11 cellular contexts compared by ENCODE assay signal in genomic region chr11:15629690-15630321, GRCh38.
DNase-seq lines count a peak whose midpoint lies in the region; ATAC-seq, FAIRE-seq and TF ChIP-seq lines count a peak whose summit lies in the region.
"Had no signal": no experiment of that assay in that cellular context is flagged by ENCODE, and none has a peak within 500 bp of the region (broad histone marks: within the 10 kb centered on the region; RNA-seq: fewer than 3 reads in every experiment).

No MANE protein-coding gene starts in this region.

- no peak overlapping the region for H3K27ac ChIP-seq in small intestine (ENCODE audit: low read depth in 1 of 2, low read length in 1 of 2)
- H3K27ac ChIP-seq: thoracic aorta had no signal

- no peaks in the 10 kb centered on the region for H3K36me3 ChIP-seq in small intestine (ENCODE audit: control insufficient read depth in 2 of 2, insufficient read depth in 2 of 2, low read length in 2 of 2)
- H3K36me3 ChIP-seq: thoracic aorta had no signal

- WGBS in small intestine, 3 donors: 39 to 51% (median 46%) methylated on average over 6 of the region's 6 CpGs
- 69 to 72% methylated on average over 6 of the region's 6 CpGs for WGBS in lower leg skin, 2 donors

- no peaks in the 10 kb centered on the region for H3K9me3 Mint-ChIP-seq in stimulated activated memory B cell treated with anti-CD40 and anti-IgM and Interleukin-4, amounts not matched to agents 10 μg/mL and 1 μg/mL and 100 μg/mL, for 72 hours

- intact Hi-C loops in lower leg skin (cut with DNase I; ENCODE audit: low total_unique reads): no loop called here

- FAIRE-seq in small intestine (lab: Jason Lieb, UNC): no peak

- H3K4me3 Mint-ChIP-seq in stimulated activated memory B cell treated with anti-CD40 and anti-IgM and Interleukin-4, amounts not matched to agents 10 μg/mL and 1 μg/mL and 100 μg/mL, for 72 hours: no peak overlapping the region

- TF ChIP-seq CTCF in epithelial cell of esophagus (IDR thresholded peaks at IDR 0.05; ENCODE audit: insufficient read depth, low read depth, low read length, missing control alignments) (peak; percentile 38), lower leg skin (IDR thresholded peaks at IDR 0.05) (no peak)

- no peaks in the 10 kb centered on the region for H3K4me1 Mint-ChIP-seq in stimulated activated memory B cell treated with anti-CD40 and anti-IgM and Interleukin-4, amounts not matched to agents 10 μg/mL and 1 μg/mL and 100 μg/mL, for 72 hours

- H3K27ac Mint-ChIP-seq in stimulated activated memory B cell treated with anti-CD40 and anti-IgM and Interleukin-4, amounts not matched to agents 10 μg/mL and 1 μg/mL and 100 μg/mL, for 72 hours: no peak overlapping the region

- H3K4me1 ChIP-seq in small intestine (ENCODE audit: control insufficient read depth in 2 of 2, insufficient read depth in 1 of 2, low read depth in 1 of 2, low read length in 1 of 2): no peaks in the 10 kb centered on the region

- no peak overlapping the region for H3K4me3 ChIP-seq in epithelial cell of esophagus (ENCODE audit: low read length)
- no peak overlapping the region for H3K4me3 ChIP-seq in small intestine (ENCODE audit: low read depth in 1 of 2, low read length in 2 of 2)
- H3K4me3 ChIP-seq in lower leg skin (ENCODE audit: low read depth, poor library complexity, severe bottlenecking): no peak overlapping the region
- H3K4me3 ChIP-seq: thoracic aorta had no signal

- TF ChIP-seq POLR2A in lower leg skin (IDR thresholded peaks at IDR 0.05): no peak

- ATAC-seq in stimulated activated memory B cell treated with anti-CD40 and anti-IgM and Interleukin-4, amounts not matched to agents 10 μg/mL and 1 μg/mL and 100 μg/mL, for 72 hours: no peak

- peak; percentile 3 to 9 for DNase-seq in activated CD4-positive, alpha-beta T cell treated with anti-CD3 and anti-CD28 coated beads, Interleukin-2, amount 50 U/mL, for 48 hours
- no peak for DNase-seq in activated CD4-positive, alpha-beta T cell treated with anti-CD3 and anti-CD28 coated beads for 1 hour
- peak; percentile 71 for DNase-seq in NCI-H69 (lab: John Stamatoyannopoulos, UW)
- DNase-seq in epithelial cell of esophagus (ENCODE audit: low read depth): peak; percentile 36
- DNase-seq in small intestine: peak; percentile 69
- no peak for DNase-seq in cerebellar nuclear complex (lab: John Stamatoyannopoulos, UW)
- no peak for DNase-seq in lower leg skin (ENCODE audit: low spot score in 2 of 2)
- DNase-seq: cortex of kidney, occipital lobe had no signal

- H3K27me3 ChIP-seq in small intestine (ENCODE audit: control insufficient read depth in 2 of 2, insufficient read depth in 2 of 2, low read length in 2 of 2): no peaks in the 10 kb centered on the region

- H3K27me3 Mint-ChIP-seq in stimulated activated memory B cell treated with anti-CD40 and anti-IgM and Interleukin-4, amounts not matched to agents 10 μg/mL and 1 μg/mL and 100 μg/mL, for 72 hours: peaks cover 11% of the 10 kb centered on the region

- H3K36me3 Mint-ChIP-seq in stimulated activated memory B cell treated with anti-CD40 and anti-IgM and Interleukin-4, amounts not matched to agents 10 μg/mL and 1 μg/mL and 100 μg/mL, for 72 hours: no peaks in the 10 kb centered on the region

- H3K9me3 ChIP-seq in small intestine (ENCODE audit: control insufficient read depth, low read depth): no peaks in the 10 kb centered on the region
- H3K9me3 ChIP-seq: thoracic aorta had no signal

Comparison
In these comparisons a context has a peak if more than half of its experiments do, and no peak if none do; other contexts are left out.
1. DNase-seq: peak in activated CD4-positive, alpha-beta T cell treated with anti-CD3 and anti-CD28 coated beads, Interleukin-2, amount 50 U/mL, for 48 hours (2 of 2), NCI-H69 (single experiment), epithelial cell of esophagus (single experiment) and small intestine (single experiment); none in activated CD4-positive, alpha-beta T cell treated with anti-CD3 and anti-CD28 coated beads for 1 hour (single experiment), cerebellar nuclear complex (0 of 2) and lower leg skin (0 of 2).